18 cellular contexts compared by ENCODE assay signal in genomic region chr16:13441675-13442074, GRCh38.
DNase-seq lines count a peak whose midpoint lies in the region; ATAC-seq and TF ChIP-seq lines count a peak whose summit lies in the region.
"Had no signal": no experiment of that assay in that cellular context is flagged by ENCODE, and none has a peak within 500 bp of the region (broad histone marks: within the 10 kb centered on the region; RNA-seq: fewer than 3 reads in every experiment).

No MANE protein-coding gene starts in this region.

- H2AFZ ChIP-seq in PC-3 (ENCODE audit: low read length), result no peak overlapping the region

- no peaks in the 10 kb centered on the region for H4K20me1 ChIP-seq in PC-3 (ENCODE audit: low read length)

- H3K9me2 ChIP-seq in PC-3 (replicated peaks; ENCODE audit: low read length), result no peaks in the 10 kb centered on the region

- H3K27me3 ChIP-seq in PC-3 (ENCODE audit: low read length), result no peaks in the 10 kb centered on the region
- H3K27me3 ChIP-seq: brain microvascular endothelial cell had no signal

- H3K4me1 ChIP-seq in PC-3 (ENCODE audit: insufficient read depth, low read length), result no peaks in the 10 kb centered on the region

- H3K79me2 ChIP-seq in PC-3 (ENCODE audit: low read length), result no peaks in the 10 kb centered on the region

- no peaks in the 10 kb centered on the region for H3K36me3 ChIP-seq in PC-3 (ENCODE audit: low read depth, low read length)
- H3K36me3 ChIP-seq: brain microvascular endothelial cell had no signal

- no peak overlapping the region for H3K27ac ChIP-seq in PC-3 (ENCODE audit: low read length)
- H3K27ac ChIP-seq: brain microvascular endothelial cell had no signal

- no peak overlapping the region for H3K4me3 ChIP-seq in PC-3 (ENCODE audit: low read length)

- intact Hi-C loops in PC-3 (cut with micrococcal nuclease), result no loop called here

- DNase-seq in GM10266 (ENCODE audit: extremely low spot score) (peak; percentile 36), NCI-H774 (lab: John Stamatoyannopoulos, UW) (no peak), hepatic stellate cell (ENCODE audit: low spot score) (no peak), PC-3 (no peak)
- DNase-seq: activated CD4-positive, CD25-positive, alpha-beta regulatory T cell treated with anti-CD3 and anti-CD28 coated beads, Interleukin-2, amount 50 U/mL, for 72 hours; activated naive CD4-positive, alpha-beta T cell treated with anti-CD3 and anti-CD28 coated beads, Interleukin-2, amount 10 ng/mL, durations not matched to agents 7 days and 5 days; brain microvascular endothelial cell; COR-L47; GDM1; H7; left cardiac atrium; nucleus accumbens; T-helper 2 cell had no signal

- CTCF ChIA-PET in PC-3 (lab: Charles Lee), result no interaction called here

- ATAC-seq in GM18907 (IDR thresholded peaks at IDR 0.05; ENCODE audit: unreplicated experiment) (peak; percentile 48), GM21825 (IDR thresholded peaks at IDR 0.05; ENCODE audit: unreplicated experiment) (peak; percentile 61), HG03432 (IDR thresholded peaks at IDR 0.05; ENCODE audit: unreplicated experiment) (peak; percentile 68), GM19452 (IDR thresholded peaks at IDR 0.05; ENCODE audit: unreplicated experiment) (no peak), PC-3 (no peak)
- ATAC-seq: left cardiac atrium, Right ventricle myocardium inferior had no signal

- no TSS peak for BruUV-seq in PC-3 (replicated peaks; lab: Mats Ljungman, UMichigan)

- no peaks in the 10 kb centered on the region for H3F3A ChIP-seq in PC-3 (ENCODE audit: low read length, unreplicated experiment)

- no peak overlapping the region for H3K9ac ChIP-seq in PC-3 (ENCODE audit: low read length)

- no peak for TF ChIP-seq CTCF in GM10266 (IDR thresholded peaks at IDR 0.05; ENCODE audit: control insufficient read depth, insufficient read depth, low read depth, missing control alignments)
- TF ChIP-seq CTCF in PC-3 (conservative IDR thresholded peaks at IDR 0.05; ENCODE audit: low read depth, low read length), result no peak

- no peaks in the 10 kb centered on the region for H3K9me3 ChIP-seq in PC-3 (ENCODE audit: low read length)

- POLR2A ChIA-PET in PC-3 (lab: Charles Lee; ENCODE audit: unreplicated experiment), result no interaction called here

- no peak overlapping the region for H3K4me2 ChIP-seq in PC-3 (ENCODE audit: low read length)

Comparison
In these comparisons a context has a peak if more than half of its experiments do, and no peak if none do; other contexts are left out.
1. ATAC-seq: peak in GM18907 (single experiment), GM21825 (single experiment) and HG03432 (single experiment); none in GM19452 (single experiment) and PC-3 (single experiment).